In the genomic region with DNA sequence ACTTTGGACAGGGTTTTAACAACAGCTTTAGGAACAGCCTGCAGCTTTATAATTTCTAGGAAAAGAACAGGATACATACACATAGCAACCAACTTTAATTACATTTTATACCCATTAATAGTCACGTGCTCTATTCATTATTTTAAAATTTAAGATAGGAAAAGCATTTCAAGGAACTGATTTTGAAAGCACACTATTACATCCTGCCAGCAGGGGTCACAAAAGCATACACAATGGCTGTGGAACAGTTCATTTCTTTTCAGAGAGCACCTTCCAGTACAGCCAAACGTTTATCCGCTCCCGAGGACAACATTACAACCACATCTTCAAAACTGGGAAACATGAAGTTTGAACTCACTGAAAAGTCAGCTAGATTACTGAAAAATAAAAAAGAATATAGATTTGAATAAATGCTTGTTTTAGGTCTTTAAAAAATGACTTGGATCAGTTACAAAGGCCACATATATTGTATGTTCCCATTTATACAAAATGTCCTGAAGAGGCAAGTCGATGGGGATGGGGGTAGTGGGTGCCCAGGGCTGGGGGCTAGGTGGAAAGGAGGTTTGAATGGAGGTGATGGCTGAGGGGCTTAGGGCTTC, we compare ENCODE assay signal across 9 cellular contexts.
DNase-seq lines count a peak whose midpoint lies in the region; ATAC-seq, FAIRE-seq and TF ChIP-seq lines count a peak whose summit lies in the region.
"Had no signal": no experiment of that assay in that cellular context is flagged by ENCODE, and none has a peak within 500 bp of the region (broad histone marks: within the 10 kb centered on the region; RNA-seq: fewer than 3 reads in every experiment).

No MANE protein-coding gene starts in this region.

- H3K79me2 ChIP-seq in trophoblast cell (ENCODE audit: control insufficient read depth, insufficient read depth, low read length, poor library complexity), result no peaks in the 10 kb centered on the region

- no peaks in the 10 kb centered on the region for H3K4me1 ChIP-seq in foreskin keratinocyte
- H3K4me1 ChIP-seq in trophoblast cell (ENCODE audit: control insufficient read depth in 1 of 2, insufficient read depth in 2 of 2, low read length in 2 of 2), result no peaks in the 10 kb centered on the region

- H3K9me3 ChIP-seq in trophoblast cell (ENCODE audit: insufficient read depth, low read depth, low read length), result no peaks in the 10 kb centered on the region

- no peaks in the 10 kb centered on the region for H3K79me1 ChIP-seq in trophoblast cell (ENCODE audit: low read length)

- POLR2A ChIA-PET in activated CD4-positive, alpha-beta memory T cell treated with anti-CD3 and anti-CD28 coated beads for 36 hours (lab: Charles Lee), result no interaction called here

- H4K8ac ChIP-seq in trophoblast cell (ENCODE audit: low read depth, low read length), result no peak overlapping the region

- WGBS in trophoblast cell (ENCODE audit: extremely low coverage, insufficient coverage, insufficient read length), result no CpG with 5 or more reads among the region's 5 CpGs

- peak; percentile 56 for ATAC-seq in foreskin keratinocyte
- no peak for ATAC-seq in HG02610 (IDR thresholded peaks at IDR 0.05; ENCODE audit: unreplicated experiment)

- TF ChIP-seq CTCF in foreskin keratinocyte (conservative IDR thresholded peaks at IDR 0.05), result peak; percentile 89

- DNase-seq in GM03348 (ENCODE audit: low spot score) (peak; percentile 67), NCI-H2171 treated with DMSO at 0.1 percent for 48 hours (lab: John Stamatoyannopoulos, UW) (peak; percentile 24), foreskin keratinocyte (peak in 1 of 2 donors; percentile 37), trophoblast cell (peak; percentile 18 to 76)
- peak; percentile 40 for DNase-seq in activated CD4-positive, alpha-beta memory T cell treated with anti-CD3 and anti-CD28 coated beads for 36 hours
- DNase-seq in activated effector memory CD4-positive, alpha-beta T cell treated with anti-CD3 and anti-CD28 coated beads, Interleukin-2, amount 50 U/mL, for 16 hours, result no peak

- H4K12ac ChIP-seq in trophoblast cell (ENCODE audit: low read depth, low read length), result no peak overlapping the region

- no peak overlapping the region for H3K18ac ChIP-seq in trophoblast cell (ENCODE audit: low read length)

- no peak overlapping the region for H2BK120ac ChIP-seq in trophoblast cell (ENCODE audit: insufficient read depth, low read length, poor library complexity)

- no peaks in the 10 kb centered on the region for H3K4me1 Mint-ChIP-seq in activated CD4-positive, alpha-beta memory T cell treated with anti-CD3 and anti-CD28 coated beads for 36 hours (ENCODE audit: low read depth)

- intact Hi-C loops in activated CD4-positive, alpha-beta memory T cell treated with anti-CD3 and anti-CD28 coated beads for 36 hours (cut with micrococcal nuclease), result loop anchor here (1.0 to 5.0 kb wide), 3 partner anchors 585 to 639 kb away; no protein-coding TSS in a partner anchor

- no peak overlapping the region for H2AK5ac ChIP-seq in trophoblast cell (ENCODE audit: low read length)

- no peaks in the 10 kb centered on the region for H3K9me3 Mint-ChIP-seq in activated CD4-positive, alpha-beta memory T cell treated with anti-CD3 and anti-CD28 coated beads for 36 hours

- no peak overlapping the region for H3K23ac ChIP-seq in trophoblast cell (ENCODE audit: low read length)

- no peak overlapping the region for H2BK12ac ChIP-seq in trophoblast cell (ENCODE audit: low read length)

- CTCF ChIA-PET in activated CD4-positive, alpha-beta memory T cell treated with anti-CD3 and anti-CD28 coated beads for 36 hours (lab: Charles Lee), result interaction anchor here (0.8 to 4.1 kb wide), 14 partner anchors 21 to 639 kb away, joined by 3 to 31 read pairs (median 3); no protein-coding TSS in a partner anchor

- FAIRE-seq in A204.1 (lab: Jason Lieb, UNC), result peak; percentile 95

- H3K14ac ChIP-seq in trophoblast cell (ENCODE audit: low read length), result no peak overlapping the region

- H3K4me3 ChIP-seq in trophoblast cell (ENCODE audit: low read depth, low read length), result no peak overlapping the region

- no peak overlapping the region for H3K4me3 Mint-ChIP-seq in activated CD4-positive, alpha-beta memory T cell treated with anti-CD3 and anti-CD28 coated beads for 36 hours

- H2AFZ ChIP-seq in trophoblast cell (ENCODE audit: insufficient read depth, low read length, poor library complexity), result no peak overlapping the region

- no peak overlapping the region for H3K27ac Mint-ChIP-seq in activated CD4-positive, alpha-beta memory T cell treated with anti-CD3 and anti-CD28 coated beads for 36 hours

- peaks cover 48% of the 10 kb centered on the region for H3K27me3 Mint-ChIP-seq in activated CD4-positive, alpha-beta memory T cell treated with anti-CD3 and anti-CD28 coated beads for 36 hours

- H3K36me3 Mint-ChIP-seq in activated CD4-positive, alpha-beta memory T cell treated with anti-CD3 and anti-CD28 coated beads for 36 hours, result no peaks in the 10 kb centered on the region

- peaks cover 30% of the 10 kb centered on the region for H3K27me3 ChIP-seq in foreskin keratinocyte
- H3K27me3 ChIP-seq in trophoblast cell (ENCODE audit: insufficient read depth, low read length), result no peaks in the 10 kb centered on the region

- H2BK5ac ChIP-seq in trophoblast cell (ENCODE audit: low read depth, low read length, poor library complexity), result no peak overlapping the region

- no peak overlapping the region for H3K4ac ChIP-seq in trophoblast cell (ENCODE audit: low read depth, low read length)

- no peaks in the 10 kb centered on the region for H3K36me3 ChIP-seq in trophoblast cell (ENCODE audit: control insufficient read depth in 1 of 2, insufficient read depth in 2 of 2, low read length in 2 of 2)

- no peak overlapping the region for H3K9ac ChIP-seq in trophoblast cell (ENCODE audit: low read length)

- no peak overlapping the region for H4K91ac ChIP-seq in trophoblast cell (ENCODE audit: low read depth, low read length)

- H3K27ac ChIP-seq in foreskin keratinocyte (no peak overlapping the region), trophoblast cell (ENCODE audit: low read depth, low read length) (no peak overlapping the region)
- H3K27ac ChIP-seq: epithelial cell of prostate had no signal

- H3K4me2 ChIP-seq in trophoblast cell (ENCODE audit: low read length), result no peak overlapping the region
